In genomic region chr17:75393523-75394331, GRCh38 we compare ENCODE assay signal across 1 cellular context.
TF ChIP-seq lines count a peak whose summit lies in the region.

No MANE protein-coding gene starts in this region.

TF ChIP-seq in K562, 482 proteins besides CTCF, POLR2A, EP300 and RAD21 (continued from another document and continues in another):
- TF ChIP-seq ESRRA (IDR thresholded peaks at IDR 0.05; ENCODE audit: borderline replicate concordance, low read depth) (peak; percentile 25; the same call in 1 of the 2 replicates), BCOR (IDR thresholded peaks at IDR 0.05) (no peak), GTF2E2 (tag; IDR thresholded peaks at IDR 0.05) (no peak), MEF2D (tag; conservative IDR thresholded peaks at IDR 0.05; ENCODE audit: low read depth) (no peak), MTA3 (IDR thresholded peaks at IDR 0.05; ENCODE audit: borderline replicate concordance) (peak; percentile 50; the same call in 1 of the 2 replicates), RBM14 (IDR thresholded peaks at IDR 0.05; ENCODE audit: borderline replicate concordance, insufficient read depth, low read depth, low read length) (no peak), SMAD4 (CRISPR knock-in tag; conservative IDR thresholded peaks at IDR 0.05) (no peak), ZBTB7A (IDR thresholded peaks at IDR 0.05; ENCODE audit: borderline replicate concordance, control insufficient read depth, low read depth, low read length) (peak; percentile 87; the same call in 1 of the 2 replicates), CREB3 (tag; conservative IDR thresholded peaks at IDR 0.05; ENCODE audit: low read depth) (no peak), RREB1 (CRISPR knock-in tag; IDR thresholded peaks at IDR 0.05) (no peak), ZKSCAN8 (CRISPR knock-in tag; IDR thresholded peaks at IDR 0.05) (no peak), TRIM25 (IDR thresholded peaks at IDR 0.05; ENCODE audit: borderline replicate concordance) (no peak), ZNF395 (CRISPR knock-in tag; IDR thresholded peaks at IDR 0.05) (0 out of 2 replicates have a peak, but pooled peaks have one; percentile 19), IFI16 (CRISPR knock-in tag; IDR thresholded peaks at IDR 0.05) (no peak), ARID3B (CRISPR knock-in tag; IDR thresholded peaks at IDR 0.05; ENCODE audit: borderline replicate concordance) (no peak), SIN3B (IDR thresholded peaks at IDR 0.05; ENCODE audit: low read depth) (peak; percentile 45; the same call in 1 of the 2 replicates), ZNF212 (CRISPR knock-in tag; IDR thresholded peaks at IDR 0.05) (no peak), HNRNPK (IDR thresholded peaks at IDR 0.05; ENCODE audit: low read depth, low read length, poor library complexity, severe bottlenecking) (no peak), RBM39 (optimal IDR thresholded peaks at IDR 0.05; ENCODE audit: low read depth, low read length) (no peak), NFIX (CRISPR knock-in tag; IDR thresholded peaks at IDR 0.05; ENCODE audit: low read depth) (no peak), MBD2 (IDR thresholded peaks at IDR 0.05; ENCODE audit: borderline replicate concordance, low read depth) (peak; percentile 84; the same call in 1 of the 2 replicates), CREM (IDR thresholded peaks at IDR 0.05; ENCODE audit: low read depth) (peak; percentile 81), ETV1 (tag; conservative IDR thresholded peaks at IDR 0.05; ENCODE audit: low read depth) (peak; percentile 37; the same call in 1 of the 2 replicates), VEZF1 (CRISPR knock-in tag; IDR thresholded peaks at IDR 0.05) (peak; percentile 99), MAFG (tag; conservative IDR thresholded peaks at IDR 0.05) (no peak), ZNF12 (CRISPR knock-in tag; IDR thresholded peaks at IDR 0.05) (no peak; the same call in 1 of the 2 replicates), XRCC5 (IDR thresholded peaks at IDR 0.05; ENCODE audit: low read depth, low read length) (0 out of 2 replicates have a peak, but pooled peaks have one; percentile 15), U2AF2 (optimal IDR thresholded peaks at IDR 0.05; ENCODE audit: low read depth, low read length) (no peak), ZNF280B (CRISPR knock-in tag; IDR thresholded peaks at IDR 0.05) (no peak), MAFK (IDR thresholded peaks at IDR 0.05; ENCODE audit: low read length) (no peak), HDAC2 (IDR thresholded peaks at IDR 0.05) (peak; percentile 61; the same call in 1 of the 2 replicates), MTA2 (IDR thresholded peaks at IDR 0.05; ENCODE audit: low read depth) (no peak), THAP7 (CRISPR knock-in tag; IDR thresholded peaks at IDR 0.05) (no peak), POLR2AphosphoS5 (IDR thresholded peaks at IDR 0.05; ENCODE audit: control insufficient read depth, insufficient read depth, low read depth, low read length) (0 out of 2 replicates have a peak, but pooled peaks have one; percentile 44), AFF4 (CRISPR knock-in tag; IDR thresholded peaks at IDR 0.05) (no peak), WHSC1 (IDR thresholded peaks at IDR 0.05; ENCODE audit: low read length) (no peak)
